ENCODE assay signal across 2 cellular contexts in genomic region chr6:149495349-149496016, GRCh38. TPM values are rescaled to one million over a fixed set of nuclear protein-coding genes. Genes with fewer than 3 reads are reported as not detected.
"Had no signal": no experiment of that assay in that cellular context is flagged by ENCODE, and none has a peak within 500 bp of the region (broad histone marks: within the 10 kb centered on the region; RNA-seq: fewer than 3 reads in every experiment).

No MANE protein-coding gene starts in this region.

RNA-seq across cellular contexts. Expression of gene ZC3H12D, which starts 10.7 kb away (rescaled TPM):
- total RNA-seq: osteocyte, smooth muscle cell had no signal
